ENCODE assay signal across 1 cellular context in the genomic region with DNA sequence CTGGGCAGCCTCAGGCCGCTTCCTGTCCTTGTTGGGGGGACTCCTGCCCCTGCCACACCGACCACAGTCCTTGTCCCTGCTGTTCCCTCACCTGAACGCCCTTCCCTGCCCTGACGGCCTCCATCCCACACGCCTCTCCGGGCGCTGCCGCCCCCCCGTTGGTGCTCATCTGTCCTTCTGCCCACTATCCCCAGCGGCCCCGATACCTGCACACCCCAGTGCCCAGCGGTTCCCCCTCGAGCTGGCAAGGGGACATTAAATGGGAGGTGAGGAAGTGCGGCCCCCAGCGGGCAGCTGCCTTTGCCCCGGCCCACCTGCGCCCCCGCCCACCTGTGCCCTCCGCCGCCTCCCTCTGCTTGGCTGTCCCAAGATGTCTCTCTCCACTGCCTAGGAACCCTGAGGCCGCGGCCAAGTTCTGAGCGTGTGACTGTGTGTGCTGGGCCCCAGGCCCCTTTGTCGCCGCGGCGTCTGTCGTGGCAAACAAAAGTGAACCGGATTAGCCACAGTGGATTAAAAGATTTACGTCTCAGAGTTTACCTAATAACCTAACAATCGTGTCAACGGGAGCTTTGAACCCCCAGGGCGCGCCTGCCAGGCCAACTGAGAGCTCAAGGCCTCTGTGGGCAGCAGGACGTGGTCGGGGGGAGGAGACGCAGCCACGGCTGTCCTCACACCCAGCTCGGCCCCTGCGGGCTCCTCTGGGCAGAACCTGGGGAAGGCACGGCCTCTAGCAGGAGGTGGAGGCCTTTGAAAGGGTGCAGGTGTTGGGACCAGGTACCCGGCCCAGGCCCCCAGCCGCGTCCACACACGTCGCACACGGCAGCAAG.
A peak's percentile ranks its signal among the peaks of the same experiment; 100 is the strongest.
TF ChIP-seq lines count a peak whose summit lies in the region.

No MANE protein-coding gene starts in this region.

TF ChIP-seq in HepG2, 621 proteins besides CTCF, POLR2A, EP300 and RAD21 (continued from another document and continues in another):
- no peak for TF ChIP-seq SATB2 (CRISPR knock-in tag; IDR thresholded peaks at IDR 0.05)
- no peak for TF ChIP-seq SSRP1 (CRISPR knock-in tag; IDR thresholded peaks at IDR 0.05)
- 0 out of 2 replicates have a peak, but pooled peaks have one; percentile 30 for TF ChIP-seq SNAPC4 (CRISPR knock-in tag; IDR thresholded peaks at IDR 0.05)
- TF ChIP-seq REXO4 (CRISPR knock-in tag; IDR thresholded peaks at IDR 0.05; ENCODE audit: borderline replicate concordance) = no peak
- TF ChIP-seq ZNF572 (CRISPR knock-in tag; IDR thresholded peaks at IDR 0.05) = no peak
- TF ChIP-seq ZNF567 (CRISPR knock-in tag; IDR thresholded peaks at IDR 0.05; ENCODE audit: borderline replicate concordance) = peak; percentile 50; the same call in 1 of the 2 replicates
- no peak for TF ChIP-seq ZNF781 (CRISPR knock-in tag; IDR thresholded peaks at IDR 0.05; ENCODE audit: borderline replicate concordance, not compliant biosample characterization)
- TF ChIP-seq ELF1 (CRISPR knock-in tag; IDR thresholded peaks at IDR 0.05) = no peak
- no peak for TF ChIP-seq HHEX (CRISPR knock-in tag; IDR thresholded peaks at IDR 0.05)
- peak; percentile 53; the same call in 1 of the 2 replicates for TF ChIP-seq SALL1 (CRISPR knock-in tag; IDR thresholded peaks at IDR 0.05)
- no peak for TF ChIP-seq ZNF12 (CRISPR knock-in tag; IDR thresholded peaks at IDR 0.05)
- TF ChIP-seq ARID4A (CRISPR knock-in tag; IDR thresholded peaks at IDR 0.05; ENCODE audit: borderline replicate concordance) = peak; percentile 42; the same call in 1 of the 2 replicates
- TF ChIP-seq DRAP1 (CRISPR knock-in tag; IDR thresholded peaks at IDR 0.05) = peak; percentile 30; the same call in 1 of the 2 replicates
- TF ChIP-seq DPF2 (CRISPR knock-in tag; IDR thresholded peaks at IDR 0.05; ENCODE audit: borderline replicate concordance, low read depth) = no peak
- TF ChIP-seq ZBTB37 (CRISPR knock-in tag; IDR thresholded peaks at IDR 0.05) = 0 out of 2 replicates have a peak, but pooled peaks have one; percentile 34
- peak; percentile 34; the same call in 1 of the 2 replicates for TF ChIP-seq TCF7 (IDR thresholded peaks at IDR 0.05; ENCODE audit: low read depth)
- TF ChIP-seq, protein P1, sequence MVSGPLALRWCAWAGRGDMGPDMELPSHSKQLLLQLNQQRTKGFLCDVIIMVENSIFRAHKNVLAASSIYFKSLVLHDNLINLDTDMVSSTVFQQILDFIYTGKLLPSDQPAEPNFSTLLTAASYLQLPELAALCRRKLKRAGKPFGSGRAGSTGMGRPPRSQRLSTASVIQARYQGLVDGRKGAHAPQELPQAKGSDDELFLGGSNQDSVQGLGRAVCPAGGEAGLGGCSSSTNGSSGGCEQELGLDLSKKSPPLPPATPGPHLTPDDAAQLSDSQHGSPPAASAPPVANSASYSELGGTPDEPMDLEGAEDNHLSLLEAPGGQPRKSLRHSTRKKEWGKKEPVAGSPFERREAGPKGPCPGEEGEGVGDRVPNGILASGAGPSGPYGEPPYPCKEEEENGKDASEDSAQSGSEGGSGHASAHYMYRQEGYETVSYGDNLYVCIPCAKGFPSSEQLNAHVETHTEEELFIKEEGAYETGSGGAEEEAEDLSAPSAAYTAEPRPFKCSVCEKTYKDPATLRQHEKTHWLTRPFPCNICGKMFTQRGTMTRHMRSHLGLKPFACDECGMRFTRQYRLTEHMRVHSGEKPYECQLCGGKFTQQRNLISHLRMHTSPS (CRISPR knock-in tag; IDR thresholded peaks at IDR 0.05; ENCODE audit: low read depth) = peak; percentile 50; the same call in 1 of the 2 replicates
- TF ChIP-seq ZNF660 (CRISPR knock-in tag; IDR thresholded peaks at IDR 0.05; ENCODE audit: borderline replicate concordance, low read depth) = no peak
- no peak for TF ChIP-seq LCORL (IDR thresholded peaks at IDR 0.05)
- peak; percentile 70 for TF ChIP-seq LCORL (CRISPR knock-in tag; IDR thresholded peaks at IDR 0.05)
- peak; percentile 47; the same call in 1 of the 2 replicates for TF ChIP-seq PHF21A (CRISPR knock-in tag; IDR thresholded peaks at IDR 0.05)
- TF ChIP-seq, protein P2, sequence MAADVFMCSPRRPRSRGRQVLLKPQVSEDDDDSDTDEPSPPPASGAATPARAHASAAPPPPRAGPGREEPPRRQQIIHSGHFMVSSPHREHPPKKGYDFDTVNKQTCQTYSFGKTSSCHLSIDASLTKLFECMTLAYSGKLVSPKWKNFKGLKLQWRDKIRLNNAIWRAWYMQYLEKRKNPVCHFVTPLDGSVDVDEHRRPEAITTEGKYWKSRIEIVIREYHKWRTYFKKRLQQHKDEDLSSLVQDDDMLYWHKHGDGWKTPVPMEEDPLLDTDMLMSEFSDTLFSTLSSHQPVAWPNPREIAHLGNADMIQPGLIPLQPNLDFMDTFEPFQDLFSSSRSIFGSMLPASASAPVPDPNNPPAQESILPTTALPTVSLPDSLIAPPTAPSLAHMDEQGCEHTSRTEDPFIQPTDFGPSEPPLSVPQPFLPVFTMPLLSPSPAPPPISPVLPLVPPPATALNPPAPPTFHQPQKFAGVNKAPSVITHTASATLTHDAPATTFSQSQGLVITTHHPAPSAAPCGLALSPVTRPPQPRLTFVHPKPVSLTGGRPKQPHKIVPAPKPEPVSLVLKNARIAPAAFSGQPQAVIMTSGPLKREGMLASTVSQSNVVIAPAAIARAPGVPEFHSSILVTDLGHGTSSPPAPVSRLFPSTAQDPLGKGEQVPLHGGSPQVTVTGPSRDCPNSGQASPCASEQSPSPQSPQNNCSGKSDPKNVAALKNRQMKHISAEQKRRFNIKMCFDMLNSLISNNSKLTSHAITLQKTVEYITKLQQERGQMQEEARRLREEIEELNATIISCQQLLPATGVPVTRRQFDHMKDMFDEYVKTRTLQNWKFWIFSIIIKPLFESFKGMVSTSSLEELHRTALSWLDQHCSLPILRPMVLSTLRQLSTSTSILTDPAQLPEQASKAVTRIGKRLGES (CRISPR knock-in tag; IDR thresholded peaks at IDR 0.05; ENCODE audit: borderline replicate concordance) = no peak
- TF ChIP-seq ZNF556 (CRISPR knock-in tag; IDR thresholded peaks at IDR 0.05; ENCODE audit: borderline replicate concordance) = 0 out of 2 replicates have a peak, but pooled peaks have one; percentile 19
- TF ChIP-seq ADNP (CRISPR knock-in tag; IDR thresholded peaks at IDR 0.05) = no peak
- TF ChIP-seq ZNF816 (CRISPR knock-in tag; IDR thresholded peaks at IDR 0.05; ENCODE audit: borderline replicate concordance) = peak; percentile 80; the same call in 1 of the 2 replicates
- TF ChIP-seq ZNF180 (CRISPR knock-in tag; IDR thresholded peaks at IDR 0.05; ENCODE audit: borderline replicate concordance, low read depth) = no peak
- TF ChIP-seq, protein P3, sequence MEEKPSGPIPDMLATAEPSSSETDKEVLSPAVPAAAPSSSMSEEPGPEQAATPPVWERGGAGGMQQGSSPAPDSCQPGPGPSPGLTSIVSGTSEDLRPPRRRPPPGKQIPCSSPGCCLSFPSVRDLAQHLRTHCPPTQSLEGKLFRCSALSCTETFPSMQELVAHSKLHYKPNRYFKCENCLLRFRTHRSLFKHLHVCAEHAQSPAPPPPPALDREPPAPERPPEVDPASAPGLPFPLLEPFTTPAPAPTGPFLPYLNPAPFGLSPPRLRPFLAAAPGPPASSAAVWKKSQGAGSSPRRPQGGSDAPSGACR (CRISPR knock-in tag; IDR thresholded peaks at IDR 0.05) = peak; percentile 65; the same call in 1 of the 2 replicates
- TF ChIP-seq MAX (IDR thresholded peaks at IDR 0.05) = peak; percentile 53
- no peak for TF ChIP-seq ZNF782 (CRISPR knock-in tag; IDR thresholded peaks at IDR 0.05; ENCODE audit: borderline replicate concordance)
- TF ChIP-seq ZFP36L2 (CRISPR knock-in tag; IDR thresholded peaks at IDR 0.05) = no peak
- TF ChIP-seq, protein P4, sequence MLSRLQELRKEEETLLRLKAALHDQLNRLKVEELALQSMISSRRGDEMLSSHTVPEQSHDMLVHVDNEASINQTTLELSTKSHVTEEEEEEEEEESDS (CRISPR knock-in tag; IDR thresholded peaks at IDR 0.05; ENCODE audit: borderline replicate concordance) = no peak
- TF ChIP-seq PAX8 (CRISPR knock-in tag; IDR thresholded peaks at IDR 0.05; ENCODE audit: borderline replicate concordance) = no peak
- 0 out of 2 replicates have a peak, but pooled peaks have one; percentile 38 for TF ChIP-seq HOXA3 (CRISPR knock-in tag; IDR thresholded peaks at IDR 0.05)
- peak; percentile 34; the same call in 1 of the 2 replicates for TF ChIP-seq SP4 (CRISPR knock-in tag; IDR thresholded peaks at IDR 0.05)
- TF ChIP-seq, protein P5, sequence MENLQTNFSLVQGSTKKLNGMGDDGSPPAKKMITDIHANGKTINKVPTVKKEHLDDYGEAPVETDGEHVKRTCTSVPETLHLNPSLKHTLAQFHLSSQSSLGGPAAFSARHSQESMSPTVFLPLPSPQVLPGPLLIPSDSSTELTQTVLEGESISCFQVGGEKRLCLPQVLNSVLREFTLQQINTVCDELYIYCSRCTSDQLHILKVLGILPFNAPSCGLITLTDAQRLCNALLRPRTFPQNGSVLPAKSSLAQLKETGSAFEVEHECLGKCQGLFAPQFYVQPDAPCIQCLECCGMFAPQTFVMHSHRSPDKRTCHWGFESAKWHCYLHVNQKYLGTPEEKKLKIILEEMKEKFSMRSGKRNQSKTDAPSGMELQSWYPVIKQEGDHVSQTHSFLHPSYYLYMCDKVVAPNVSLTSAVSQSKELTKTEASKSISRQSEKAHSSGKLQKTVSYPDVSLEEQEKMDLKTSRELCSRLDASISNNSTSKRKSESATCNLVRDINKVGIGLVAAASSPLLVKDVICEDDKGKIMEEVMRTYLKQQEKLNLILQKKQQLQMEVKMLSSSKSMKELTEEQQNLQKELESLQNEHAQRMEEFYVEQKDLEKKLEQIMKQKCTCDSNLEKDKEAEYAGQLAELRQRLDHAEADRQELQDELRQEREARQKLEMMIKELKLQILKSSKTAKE (CRISPR knock-in tag; IDR thresholded peaks at IDR 0.05; ENCODE audit: borderline replicate concordance) = no peak; the same call in 1 of the 2 replicates
